1 cellular context compared by ENCODE assay signal in genomic region chr1:10402729-10403274, GRCh38.
TF ChIP-seq lines count a peak whose summit lies in the region.

No MANE protein-coding gene starts in this region.

TF ChIP-seq in H1, 55 proteins besides CTCF, POLR2A, EP300 and RAD21:
- TF ChIP-seq CBX5 (IDR thresholded peaks at IDR 0.05; ENCODE audit: low read depth, low read length) (no peak), SIRT6 (IDR thresholded peaks at IDR 0.05; ENCODE audit: low read length) (no peak), CBX8 (IDR thresholded peaks at IDR 0.05; ENCODE audit: borderline replicate concordance, low read depth, low read length) (no peak), TAF7 (optimal IDR thresholded peaks at IDR 0.05; ENCODE audit: borderline replicate concordance, low read depth, low read length) (no peak), SP4 (IDR thresholded peaks at IDR 0.05; ENCODE audit: low read length) (no peak), HDAC2 (IDR thresholded peaks at IDR 0.05; ENCODE audit: borderline replicate concordance in 1 of 2, low read depth in 2 of 2, low read length in 2 of 2) (no peak), RBBP5 (IDR thresholded peaks at IDR 0.05; ENCODE audit: borderline replicate concordance, low read depth, low read length) (no peak), TCF12 (IDR thresholded peaks at IDR 0.05; ENCODE audit: low read depth, low read length) (no peak), JUND (IDR thresholded peaks at IDR 0.05; ENCODE audit: low read length) (no peak), FOSL1 (IDR thresholded peaks at IDR 0.05; ENCODE audit: insufficient read depth, low read depth, low read length) (no peak), KDM5A (IDR thresholded peaks at IDR 0.05; ENCODE audit: low read length) (no peak), NRF1 (IDR thresholded peaks at IDR 0.05; ENCODE audit: low read depth, low read length) (no peak), CTBP2 (IDR thresholded peaks at IDR 0.05; ENCODE audit: borderline replicate concordance, insufficient read depth, insufficient read length, low read length) (no peak), RFX5 (IDR thresholded peaks at IDR 0.05; ENCODE audit: borderline replicate concordance, low read depth, low read length) (no peak), BACH1 (IDR thresholded peaks at IDR 0.05; ENCODE audit: low read length) (no peak), BCL11A (IDR thresholded peaks at IDR 0.05; ENCODE audit: low read depth in 2 of 2, low read length in 2 of 2) (no peak), CHD2 (IDR thresholded peaks at IDR 0.05; ENCODE audit: low read length) (no peak), SUZ12 (IDR thresholded peaks at IDR 0.05; ENCODE audit: low read length) (no peak), KDM4A (IDR thresholded peaks at IDR 0.05; ENCODE audit: low read depth, low read length, severe bottlenecking) (no peak), TAF1 (IDR thresholded peaks at IDR 0.05; ENCODE audit: low read depth, low read length) (no peak)
